In the genomic region with DNA sequence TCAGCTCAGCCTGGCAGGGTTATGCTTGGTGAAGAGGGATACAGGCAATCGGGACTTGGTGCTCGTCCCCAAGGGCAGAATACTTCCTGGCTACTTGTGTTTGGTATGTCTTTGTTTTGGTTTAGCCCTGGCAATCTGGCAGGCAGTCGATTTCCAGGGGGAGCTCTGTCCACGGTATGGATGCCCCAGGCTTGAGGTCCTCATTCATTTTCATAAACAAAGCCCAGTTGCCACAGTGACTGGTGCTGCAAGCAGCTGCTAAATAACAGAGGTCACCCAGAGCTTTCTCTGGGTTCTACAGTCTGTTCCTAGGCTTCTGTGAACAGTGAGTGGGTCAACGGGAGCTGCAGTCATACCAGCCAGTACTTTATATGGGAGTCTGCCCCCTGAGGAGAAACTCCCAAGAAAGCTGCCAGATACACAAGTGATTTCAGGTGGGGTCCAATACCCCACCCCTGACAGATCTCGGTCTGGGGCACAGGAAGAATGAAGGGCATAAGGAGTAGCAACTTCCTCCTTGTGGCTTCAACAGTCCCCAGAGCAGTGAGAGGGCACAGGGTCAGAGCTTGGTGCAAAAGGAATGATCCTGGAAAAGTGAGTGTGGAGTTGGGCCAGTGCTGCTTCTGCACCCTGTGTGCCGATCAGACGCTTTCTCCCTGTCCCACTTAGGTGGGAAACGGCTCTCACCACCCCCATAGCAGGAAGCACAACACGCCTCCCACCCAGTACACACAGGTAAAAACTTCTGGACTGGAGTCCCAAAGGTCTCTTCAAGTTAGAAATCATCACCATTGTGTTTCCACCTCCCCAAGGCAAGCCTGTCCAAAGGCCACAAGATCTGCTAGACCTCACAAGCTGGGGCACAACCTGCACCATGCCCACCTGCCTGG, we compare ENCODE assay signal across 9 cellular contexts. TPM values are rescaled to one million over a fixed set of nuclear protein-coding genes. Genes with fewer than 3 reads are reported as not detected.
DNase-seq lines count a peak whose midpoint lies in the region; ATAC-seq, FAIRE-seq and TF ChIP-seq lines count a peak whose summit lies in the region.
"Had no signal": no experiment of that assay in that cellular context is flagged by ENCODE, and none has a peak within 500 bp of the region (broad histone marks: within the 10 kb centered on the region; RNA-seq: fewer than 3 reads in every experiment).

No MANE protein-coding gene starts in this region.

- no TSS peak for BruUV-seq in endothelial cell of umbilical vein (replicated peaks; lab: Mats Ljungman, UMichigan)

- H3K4me3 Mint-ChIP-seq in naive thymus-derived CD4-positive, alpha-beta T cell = peak overlapping the region in 2 of 10 donors; percentile 9 to 51
- H3K4me3 Mint-ChIP-seq in activated T-cell treated with anti-CD3 and anti-CD28 coated beads, Interleukin-2, amount 50 U/mL, for 4 hours = no peak overlapping the region
- H3K4me3 Mint-ChIP-seq: activated naive CD8-positive, alpha-beta T cell treated with anti-CD3 and anti-CD28 coated beads, Interleukin-2, amount 10 ng/mL, durations not matched to agents 7 days and 5 days had no signal

- H3K9me1 ChIP-seq in endothelial cell of umbilical vein (replicated peaks; ENCODE audit: control insufficient read depth, extremely low read depth, insufficient read depth, low read length) = no peaks in the 10 kb centered on the region

- no peaks in the 10 kb centered on the region for H3K9me3 Mint-ChIP-seq in naive thymus-derived CD4-positive, alpha-beta T cell
- no peaks in the 10 kb centered on the region for H3K9me3 Mint-ChIP-seq in activated T-cell treated with anti-CD3 and anti-CD28 coated beads, Interleukin-2, amount 50 U/mL, for 4 hours
- H3K9me3 Mint-ChIP-seq: activated naive CD8-positive, alpha-beta T cell treated with anti-CD3 and anti-CD28 coated beads, Interleukin-2, amount 10 ng/mL, durations not matched to agents 7 days and 5 days had no signal

- H3K4me1 ChIP-seq in endothelial cell of umbilical vein (ENCODE audit: control insufficient read depth, extremely low read depth, insufficient read depth, low read length) = peaks cover 4% of the 10 kb centered on the region
- peaks cover 0 to 8% of the 10 kb centered on the region in 2 donors for H3K4me1 ChIP-seq in naive thymus-derived CD4-positive, alpha-beta T cell (ENCODE audit: control insufficient read depth in 2 of 2, insufficient read depth in 2 of 2, low read length in 2 of 2)

- peaks cover 0 to 2% (median 0%) of the 10 kb centered on the region in 5 donors for H3K27me3 Mint-ChIP-seq in naive thymus-derived CD4-positive, alpha-beta T cell
- no peaks in the 10 kb centered on the region for H3K27me3 Mint-ChIP-seq in activated T-cell treated with anti-CD3 and anti-CD28 coated beads, Interleukin-2, amount 50 U/mL, for 4 hours (ENCODE audit: low read depth)

- no peak for ATAC-seq in naive thymus-derived CD4-positive, alpha-beta T cell
- ATAC-seq in activated T-cell treated with anti-CD3 and anti-CD28 coated beads, Interleukin-2, amount 50 U/mL, for 4 hours = no peak
- ATAC-seq in HG02610 (IDR thresholded peaks at IDR 0.05; ENCODE audit: unreplicated experiment) = no peak

- H3K4me1 Mint-ChIP-seq in naive thymus-derived CD4-positive, alpha-beta T cell = peaks cover 11 to 48% (median 17%) of the 10 kb centered on the region in 7 donors
- H3K4me1 Mint-ChIP-seq in activated T-cell treated with anti-CD3 and anti-CD28 coated beads, Interleukin-2, amount 50 U/mL, for 4 hours (ENCODE audit: low read depth) = peaks cover 34% of the 10 kb centered on the region

- intact Hi-C loops in endothelial cell of umbilical vein (cut with micrococcal nuclease) = loop anchor here (1.0 kb wide), 2 partner anchors 49 to 56 kb away; partner anchors contain the start of gene TGFBR3
- intact Hi-C loops in naive thymus-derived CD4-positive, alpha-beta T cell (cut with micrococcal nuclease) = no loop called here

- DNase-seq in Ammon's horn (ENCODE audit: low spot score) (peak; percentile 47), NCI-H460 (ENCODE audit: extremely low read depth, low read depth) (peak; percentile 11), endothelial cell of umbilical vein (ENCODE audit: low read depth, low spot score) (peak; percentile 95), NAMALWA (ENCODE audit: low spot score) (no peak), GOT3 (lab: John Stamatoyannopoulos, UW) (no peak)
- DNase-seq in naive thymus-derived CD4-positive, alpha-beta T cell = no peak
- DNase-seq in activated T-cell treated with anti-CD3 and anti-CD28 coated beads, Interleukin-2, amount 50 U/mL, for 4 hours = no peak
- DNase-seq: activated naive CD8-positive, alpha-beta T cell treated with anti-CD3 and anti-CD28 coated beads, Interleukin-2, amount 10 ng/mL, durations not matched to agents 7 days and 5 days had no signal

- dilution Hi-C loops in endothelial cell of umbilical vein (cut with MboI; ENCODE audit: extremely low pct_ligation_motif_present, low sequenced_read_pairs) = no loop called here

- TF ChIP-seq CTCF in endothelial cell of umbilical vein (IDR thresholded peaks at IDR 0.05; ENCODE audit: extremely low read depth in 1 of 2, insufficient read depth in 1 of 2, low read depth in 1 of 2, low read length in 2 of 2) = peak; percentile 44 to 67

- no peaks in the 10 kb centered on the region for H3K79me2 ChIP-seq in endothelial cell of umbilical vein (ENCODE audit: control insufficient read depth, insufficient read depth, low read length)

- H3K36me3 ChIP-seq in endothelial cell of umbilical vein (ENCODE audit: control insufficient read depth in 2 of 2, extremely low read depth in 1 of 2, insufficient read depth in 2 of 2, low read length in 2 of 2) = no peaks in the 10 kb centered on the region
- H3K36me3 ChIP-seq in naive thymus-derived CD4-positive, alpha-beta T cell (ENCODE audit: control insufficient read depth in 2 of 3, insufficient read depth in 3 of 3, low read length in 3 of 3) = no peaks in the 10 kb centered on the region

- CTCF ChIA-PET in endothelial cell of umbilical vein (lab: Charles Lee) = interaction anchor here (0.7 to 1.7 kb wide), 25 partner anchors 11 to 461 kb away, joined by 3 to 8 read pairs (median 4); no protein-coding TSS in a partner anchor
- CTCF ChIA-PET in naive thymus-derived CD4-positive, alpha-beta T cell (lab: Charles Lee) = interaction anchor here (1.3 kb wide), 1 partner anchor 8 kb away, joined by 3 read pairs; no protein-coding TSS in a partner anchor

- H4K20me1 ChIP-seq in endothelial cell of umbilical vein (replicated peaks; ENCODE audit: control insufficient read depth, extremely low read depth, insufficient read depth, low read length) = no peaks in the 10 kb centered on the region

- POLR2A ChIA-PET in endothelial cell of umbilical vein (lab: Charles Lee) = no interaction called here
- POLR2A ChIA-PET in naive thymus-derived CD4-positive, alpha-beta T cell (lab: Charles Lee) = no interaction called here

- no peak for TF ChIP-seq POLR2A in endothelial cell of umbilical vein (IDR thresholded peaks at IDR 0.05; ENCODE audit: low read depth, low read length)

- no peak overlapping the region for H3K4me2 ChIP-seq in endothelial cell of umbilical vein (ENCODE audit: insufficient read depth, low read length)

- H3K27ac Mint-ChIP-seq in naive thymus-derived CD4-positive, alpha-beta T cell = peak overlapping the region in 5 of 9 donors; percentile 2 to 83 (median 18)
- H3K27ac Mint-ChIP-seq: activated naive CD8-positive, alpha-beta T cell treated with anti-CD3 and anti-CD28 coated beads, Interleukin-2, amount 10 ng/mL, durations not matched to agents 7 days and 5 days had no signal

- H3K9me3 ChIP-seq in endothelial cell of umbilical vein (replicated peaks; ENCODE audit: control insufficient read depth, insufficient read depth, low read length) = no peaks in the 10 kb centered on the region
- no peaks in the 10 kb centered on the region for H3K9me3 ChIP-seq in naive thymus-derived CD4-positive, alpha-beta T cell (ENCODE audit: control insufficient read depth in 2 of 3, low read length in 3 of 3)

- H3K4me3 ChIP-seq in endothelial cell of umbilical vein (replicated peaks in 1 of 3; ENCODE audit: insufficient read depth in 1 of 3, low read depth in 1 of 3, low read length in 3 of 3) = no peak overlapping the region
- no peak overlapping the region for H3K4me3 ChIP-seq in naive thymus-derived CD4-positive, alpha-beta T cell (ENCODE audit: low read length)

- H3K9ac ChIP-seq in endothelial cell of umbilical vein (replicated peaks; ENCODE audit: extremely low read depth, insufficient read depth, low read length) = peak overlapping the region; percentile 28

- peaks cover 0 to 5% (median 0%) of the 10 kb centered on the region in 5 donors for H3K36me3 Mint-ChIP-seq in naive thymus-derived CD4-positive, alpha-beta T cell
- peaks cover 4% of the 10 kb centered on the region for H3K36me3 Mint-ChIP-seq in activated T-cell treated with anti-CD3 and anti-CD28 coated beads, Interleukin-2, amount 50 U/mL, for 4 hours (ENCODE audit: insufficient read depth)
- H3K36me3 Mint-ChIP-seq: activated naive CD8-positive, alpha-beta T cell treated with anti-CD3 and anti-CD28 coated beads, Interleukin-2, amount 10 ng/mL, durations not matched to agents 7 days and 5 days had no signal

- H3K27ac ChIP-seq in endothelial cell of umbilical vein (ENCODE audit: insufficient read depth, low read depth, low read length) = no peak overlapping the region
- H3K27ac ChIP-seq in naive thymus-derived CD4-positive, alpha-beta T cell (ENCODE audit: low read depth, low read length) = no peak overlapping the region

- H3K27me3 ChIP-seq in endothelial cell of umbilical vein (ENCODE audit: control insufficient read depth in 2 of 2, insufficient read depth in 2 of 2, low read length in 2 of 2) = no peaks in the 10 kb centered on the region
- no peaks in the 10 kb centered on the region for H3K27me3 ChIP-seq in naive thymus-derived CD4-positive, alpha-beta T cell (ENCODE audit: control insufficient read depth in 2 of 2, insufficient read depth in 2 of 2, low read length in 2 of 2)

- FAIRE-seq in endothelial cell of umbilical vein (lab: Jason Lieb, UNC) = peak; percentile 83

- H2AFZ ChIP-seq in endothelial cell of umbilical vein (ENCODE audit: low read depth, low read length) = no peak overlapping the region

RNA-seq across cellular contexts. Expression of gene TGFBR3, which starts 55.5 kb away (rescaled TPM):
- 10.0 and 11.3 TPM in 2 replicates for total RNA-seq in NCI-H460 (2014; rRNA removed; shearing (Covaris generic))
- polyA plus RNA-seq in NCI-H460 (2014; cell fraction: nucleus; rRNA removed) = 2.9 and 5.0 TPM in 2 replicates
- 10.5 and 13.4 TPM in 2 replicates for total RNA-seq in endothelial cell of umbilical vein
- 7.2 and 8.0 TPM in 2 replicates for polyA plus RNA-seq in endothelial cell of umbilical vein
- polyA plus RNA-seq in endothelial cell of umbilical vein (2011; cell fraction: cytosol; rRNA removed) = 4.8 and 5.2 TPM in 2 replicates
- polyA plus RNA-seq in endothelial cell of umbilical vein (2011; cell fraction: nucleus; rRNA removed) = 10.3 and 12.1 TPM in 2 replicates
- 7.4 and 7.5 TPM in 2 replicates for polyA plus RNA-seq in endothelial cell of umbilical vein (2012)
- polyA minus RNA-seq in endothelial cell of umbilical vein = 32.5 and 37.8 TPM in 2 replicates
- 26.7 TPM for polyA minus RNA-seq in endothelial cell of umbilical vein (2011; cell fraction: cytosol; rRNA and poly(A)+ RNA removed)
- 33.4 and 41.6 TPM in 2 replicates for polyA minus RNA-seq in endothelial cell of umbilical vein (2011; cell fraction: nucleus; rRNA and poly(A)+ RNA removed)
- 10 to 100 TPM; 10.1 to 36.3 (median 18.5) TPM for total RNA-seq in naive thymus-derived CD4-positive, alpha-beta T cell
- 10 to 100 TPM in 1 of 2 donors, 1 to 10 TPM in 1; 9.4 to 11.4 TPM for polyA plus RNA-seq in naive thymus-derived CD4-positive, alpha-beta T cell
- 10 to 100 TPM; 18.9 to 34.1 (median 20.0) TPM for total RNA-seq in activated T-cell treated with anti-CD3 and anti-CD28 coated beads, Interleukin-2, amount 50 U/mL, for 4 hours

Comparison
In these comparisons a context has a peak if more than half of its experiments do, and no peak if none do; other contexts are left out.
1. DNase-seq: peak in Ammon's horn (single experiment), NCI-H460 (single experiment) and endothelial cell of umbilical vein (single experiment); none in naive thymus-derived CD4-positive, alpha-beta T cell (0 of 9), activated T-cell treated with anti-CD3 and anti-CD28 coated beads, Interleukin-2, amount 50 U/mL, for 4 hours (single experiment), NAMALWA (single experiment) and GOT3 (single experiment).